1 cellular context compared by ENCODE assay signal in the genomic region with DNA sequence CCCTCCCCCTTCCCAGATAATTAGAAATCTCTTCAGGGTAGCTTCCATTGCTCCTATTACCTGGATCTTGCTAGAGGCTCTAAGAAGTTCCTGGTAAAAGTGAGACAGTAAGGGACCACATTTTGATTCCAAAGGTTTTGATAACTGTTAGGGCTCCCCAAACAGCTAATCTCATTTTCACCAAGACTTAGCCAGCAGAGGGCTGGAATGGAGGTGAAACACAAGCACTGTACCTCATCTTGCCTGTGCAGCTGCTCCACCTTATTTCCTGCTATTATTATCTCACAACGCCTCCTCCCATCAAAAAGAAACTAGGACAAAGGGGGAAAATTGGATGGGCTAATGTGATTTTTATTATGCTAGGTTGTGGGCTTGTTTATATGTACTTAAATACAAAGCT.
TF ChIP-seq lines count a peak whose summit lies in the region.

No MANE protein-coding gene starts in this region.

TF ChIP-seq in H1, 55 proteins besides CTCF, POLR2A, EP300 and RAD21 (continued from another document):
- TF ChIP-seq CHD1 (IDR thresholded peaks at IDR 0.05; ENCODE audit: low read depth, low read length): no peak
